2 cellular contexts compared by ENCODE assay signal in the genomic region with DNA sequence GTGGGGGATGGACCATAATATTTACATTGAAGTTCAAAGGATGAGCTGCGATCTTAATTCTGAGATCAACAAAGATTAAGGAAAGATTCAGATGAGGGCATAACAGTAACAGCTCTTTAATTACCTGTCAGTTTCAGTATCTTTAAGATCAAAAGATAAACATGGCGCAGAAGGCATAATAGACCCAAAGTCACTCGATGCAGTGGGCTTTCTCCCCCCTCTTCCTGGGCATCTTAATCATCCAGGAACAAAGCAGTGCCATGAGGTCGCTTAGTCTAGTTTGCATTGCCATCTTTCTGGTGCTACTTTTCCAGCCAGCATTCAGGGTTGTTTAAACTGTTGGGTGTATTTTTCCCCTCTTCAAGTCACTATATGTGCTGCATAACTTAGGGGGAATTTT.
TF ChIP-seq lines count a peak whose summit lies in the region.

No MANE protein-coding gene starts in this region.

TF ChIP-seq in SK-N-SH, 30 proteins besides CTCF, POLR2A, EP300 and RAD21 (continued from another document):
- TF ChIP-seq, protein P1, sequence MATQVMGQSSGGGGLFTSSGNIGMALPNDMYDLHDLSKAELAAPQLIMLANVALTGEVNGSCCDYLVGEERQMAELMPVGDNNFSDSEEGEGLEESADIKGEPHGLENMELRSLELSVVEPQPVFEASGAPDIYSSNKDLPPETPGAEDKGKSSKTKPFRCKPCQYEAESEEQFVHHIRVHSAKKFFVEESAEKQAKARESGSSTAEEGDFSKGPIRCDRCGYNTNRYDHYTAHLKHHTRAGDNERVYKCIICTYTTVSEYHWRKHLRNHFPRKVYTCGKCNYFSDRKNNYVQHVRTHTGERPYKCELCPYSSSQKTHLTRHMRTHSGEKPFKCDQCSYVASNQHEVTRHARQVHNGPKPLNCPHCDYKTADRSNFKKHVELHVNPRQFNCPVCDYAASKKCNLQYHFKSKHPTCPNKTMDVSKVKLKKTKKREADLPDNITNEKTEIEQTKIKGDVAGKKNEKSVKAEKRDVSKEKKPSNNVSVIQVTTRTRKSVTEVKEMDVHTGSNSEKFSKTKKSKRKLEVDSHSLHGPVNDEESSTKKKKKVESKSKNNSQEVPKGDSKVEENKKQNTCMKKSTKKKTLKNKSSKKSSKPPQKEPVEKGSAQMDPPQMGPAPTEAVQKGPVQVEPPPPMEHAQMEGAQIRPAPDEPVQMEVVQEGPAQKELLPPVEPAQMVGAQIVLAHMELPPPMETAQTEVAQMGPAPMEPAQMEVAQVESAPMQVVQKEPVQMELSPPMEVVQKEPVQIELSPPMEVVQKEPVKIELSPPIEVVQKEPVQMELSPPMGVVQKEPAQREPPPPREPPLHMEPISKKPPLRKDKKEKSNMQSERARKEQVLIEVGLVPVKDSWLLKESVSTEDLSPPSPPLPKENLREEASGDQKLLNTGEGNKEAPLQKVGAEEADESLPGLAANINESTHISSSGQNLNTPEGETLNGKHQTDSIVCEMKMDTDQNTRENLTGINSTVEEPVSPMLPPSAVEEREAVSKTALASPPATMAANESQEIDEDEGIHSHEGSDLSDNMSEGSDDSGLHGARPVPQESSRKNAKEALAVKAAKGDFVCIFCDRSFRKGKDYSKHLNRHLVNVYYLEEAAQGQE (IDR thresholded peaks at IDR 0.05; ENCODE audit: low read depth, low read length), result no peak
- TF ChIP-seq IRF3 (IDR thresholded peaks at IDR 0.05; ENCODE audit: low read depth, low read length), result no peak
- TF ChIP-seq ELF1 (IDR thresholded peaks at IDR 0.05), result no peak
- TF ChIP-seq USF1 (IDR thresholded peaks at IDR 0.05; ENCODE audit: borderline replicate concordance, low read depth), result no peak
- no peak for TF ChIP-seq NRF1 (IDR thresholded peaks at IDR 0.05; ENCODE audit: low read depth, low read length)

TF ChIP-seq in SK-N-SH treated with all-trans-retinoic acid at 6 μM for 48 hours, 23 proteins besides CTCF, POLR2A, EP300 and RAD21 (continued from another document):
- TF ChIP-seq PATZ1 (CRISPR knock-in tag; IDR thresholded peaks at IDR 0.05; ENCODE audit: borderline replicate concordance) (no peak), ZFP30 (CRISPR knock-in tag; IDR thresholded peaks at IDR 0.05) (no peak), TOX (CRISPR knock-in tag; IDR thresholded peaks at IDR 0.05; ENCODE audit: borderline replicate concordance) (no peak), BACH2 (CRISPR knock-in tag; IDR thresholded peaks at IDR 0.05; ENCODE audit: borderline replicate concordance) (no peak), ESRRG (CRISPR knock-in tag; IDR thresholded peaks at IDR 0.05) (no peak), GLIS3 (CRISPR knock-in tag; IDR thresholded peaks at IDR 0.05) (no peak), ZNF8 (CRISPR knock-in tag; IDR thresholded peaks at IDR 0.05) (no peak), ZFP3 (CRISPR knock-in tag; IDR thresholded peaks at IDR 0.05) (no peak), ZNF565 (CRISPR knock-in tag; conservative IDR thresholded peaks at IDR 0.05; ENCODE audit: low read depth) (no peak), TCF4 (CRISPR knock-in tag; IDR thresholded peaks at IDR 0.05; ENCODE audit: borderline replicate concordance) (no peak), SNAI2 (CRISPR knock-in tag; IDR thresholded peaks at IDR 0.05) (no peak), OSR1 (CRISPR knock-in tag; IDR thresholded peaks at IDR 0.05) (no peak), PPARA (CRISPR knock-in tag; IDR thresholded peaks at IDR 0.05; ENCODE audit: borderline replicate concordance) (no peak), CSDC2 (CRISPR knock-in tag; IDR thresholded peaks at IDR 0.05) (no peak), ISL1 (CRISPR knock-in tag; IDR thresholded peaks at IDR 0.05) (no peak)
